In the genomic region with DNA sequence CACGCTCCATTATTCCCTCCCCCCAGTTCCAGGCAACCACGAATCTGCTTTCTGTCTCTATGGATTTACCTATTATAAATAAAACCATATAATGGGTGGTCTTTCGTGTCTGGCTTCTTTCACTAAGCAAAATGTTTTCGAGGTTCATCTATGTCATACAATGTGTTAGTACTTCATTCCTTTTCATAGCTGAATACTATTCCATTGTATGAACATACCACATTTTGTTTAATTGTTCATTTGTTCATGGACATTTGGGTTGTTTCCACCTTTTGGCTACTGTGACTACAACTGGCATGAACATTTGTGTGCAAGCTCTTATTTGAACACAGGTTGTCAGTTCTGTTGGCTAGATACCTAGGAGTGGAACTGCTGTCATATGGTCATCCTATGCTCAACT, we compare ENCODE assay signal across 34 cellular contexts.
"Had no signal": no experiment of that assay in that cellular context is flagged by ENCODE, and none has a peak within 500 bp of the region (broad histone marks: within the 10 kb centered on the region; RNA-seq: fewer than 3 reads in every experiment).

No MANE protein-coding gene starts in this region.

- DNase-seq: Karpas-422, Kasumi-1, MG63, MM.1S, MV-4-11, NCI-H1048, NCI-H1092, NCI-H1092 treated with DMSO at 0.1 percent for 48 hours, NCI-H1105, NCI-H1105 treated with DMSO at 0.1 percent for 48 hours, NCI-H1417, NCI-H1417 treated with DMSO at 0.1 percent for 48 hours, NCI-H1436, NCI-H1436 treated with DMSO at 0.1 percent for 48 hours, NCI-H146, NCI-H1694, NCI-H1694 treated with DMSO at 0.1 percent for 48 hours, NCI-H187, NCI-H187 treated with DMSO at 0.1 percent for 48 hours, NCI-H1930, NCI-H2029, NCI-H2029 treated with DMSO at 0.1 percent for 48 hours, NCI-H2081, NCI-H2081 treated with DMSO at 0.1 percent for 48 hours, NCI-H2107, NCI-H2171, NCI-H2171 treated with DMSO at 0.1 percent for 48 hours, NCI-H2227 treated with DMSO at 0.1 percent for 48 hours, NCI-H226, NCI-H345, NCI-H446, NCI-H446 treated with DMSO at 0.1 percent for 48 hours, NCI-H510A, NCI-H510A treated with DMSO at 0.1 percent for 48 hours had no signal

- H3K27me3 ChIP-seq: MG63 had no signal

- H3K9me3 ChIP-seq: MG63 had no signal

- H3K4me3 ChIP-seq: MG63 had no signal

- H3K36me3 ChIP-seq: MG63 had no signal
